Comparison of ENCODE assay signal across 14 cellular contexts in the genomic region with DNA sequence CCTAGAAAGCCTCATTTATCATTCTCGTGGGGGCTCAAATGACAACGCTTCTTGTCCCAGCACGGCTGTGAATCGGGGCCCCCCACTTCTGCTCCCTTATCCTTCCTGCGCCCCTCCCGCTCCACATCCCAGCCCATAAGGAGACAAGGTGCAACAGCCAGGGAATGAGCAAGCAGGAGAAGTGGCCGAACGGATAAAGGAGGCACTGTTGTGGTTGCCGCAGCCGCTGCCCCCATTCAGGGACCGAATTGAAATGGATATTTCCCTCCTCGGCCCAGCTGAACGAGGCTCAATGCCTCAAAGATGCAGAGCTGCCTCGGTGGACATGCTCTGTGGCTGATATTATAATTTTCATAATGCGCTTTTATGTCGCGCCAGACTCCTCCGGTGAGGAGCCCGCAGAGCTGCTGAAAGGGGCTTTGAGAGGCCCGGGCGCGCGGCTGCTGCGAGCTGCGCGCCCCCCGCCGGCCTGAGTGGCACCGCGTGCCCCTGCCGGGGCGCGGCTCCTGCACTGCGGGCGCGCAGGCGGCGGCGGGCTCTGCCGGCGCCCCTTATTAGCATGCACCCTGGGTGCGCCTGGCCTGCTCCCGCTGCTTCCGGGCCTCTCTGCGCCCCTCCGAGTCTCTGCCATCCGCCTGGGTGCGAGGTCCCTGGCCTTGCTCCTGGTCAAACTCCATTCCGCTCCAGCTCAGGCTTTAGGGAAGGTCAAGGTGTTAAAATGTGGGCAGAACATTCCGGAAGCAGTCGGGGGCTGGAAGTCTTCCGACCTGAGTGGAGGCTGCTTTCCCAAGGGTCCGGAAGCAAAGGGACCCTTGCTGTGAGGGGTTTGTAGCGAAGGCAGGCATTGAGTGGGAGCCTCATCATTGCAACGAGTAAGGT.
DNase-seq lines count a peak whose midpoint lies in the region; ATAC-seq and TF ChIP-seq lines count a peak whose summit lies in the region.
"Had no signal": no experiment of that assay in that cellular context is flagged by ENCODE, and none has a peak within 500 bp of the region (broad histone marks: within the 10 kb centered on the region; RNA-seq: fewer than 3 reads in every experiment).

No MANE protein-coding gene starts in this region.

- no peak for TF ChIP-seq CTCF in A673 (conservative IDR thresholded peaks at IDR 0.05; ENCODE audit: low read depth, low read length)
- TF ChIP-seq CTCF in chondrocyte (IDR thresholded peaks at IDR 0.05) = no peak
- TF ChIP-seq CTCF in mesothelial cell of epicardium (IDR thresholded peaks at IDR 0.05; ENCODE audit: unreplicated experiment) = no peak

- H3K27me3 ChIP-seq in A673 (replicated peaks; ENCODE audit: insufficient read depth, low read depth, low read length, poor library complexity) = peaks cover 91% of the 10 kb centered on the region
- H3K27me3 ChIP-seq in CD8-positive, alpha-beta memory T cell (ENCODE audit: insufficient read depth, low read length, poor library complexity, severe bottlenecking) = peaks cover 26% of the 10 kb centered on the region

- peaks cover 0 to 5% (median 0%) of the 10 kb centered on the region in 3 donors for H3K36me3 Mint-ChIP-seq in CD8-positive, alpha-beta memory T cell
- H3K36me3 Mint-ChIP-seq in chondrocyte (ENCODE audit: low read depth) = no peaks in the 10 kb centered on the region
- H3K36me3 Mint-ChIP-seq in mesothelial cell of epicardium = no peaks in the 10 kb centered on the region
- H3K36me3 Mint-ChIP-seq: CD4-positive, CD25-positive, alpha-beta regulatory T cell; T-cell had no signal

- peak overlapping the region in 1 of 8 donors; percentile 39 for H3K27ac Mint-ChIP-seq in CD8-positive, alpha-beta memory T cell
- H3K27ac Mint-ChIP-seq in chondrocyte (ENCODE audit: unreplicated experiment) = no peak overlapping the region
- H3K27ac Mint-ChIP-seq in mesothelial cell of epicardium = no peak overlapping the region
- H3K27ac Mint-ChIP-seq: activated CD4-positive, alpha-beta T cell treated with anti-CD3 and anti-CD28 coated beads, Interleukin-2, amount 10 ng/mL, durations not matched to agents 7 days and 5 days; CD4-positive, CD25-positive, alpha-beta regulatory T cell; T-cell had no signal

- no TSS peak for BruUV-seq in A673 (replicated peaks; lab: Mats Ljungman, UMichigan)

- H3K4me3 ChIP-seq in A673 (ENCODE audit: low read depth, low read length, poor library complexity, severe bottlenecking) = peak overlapping the region; percentile 6
- no peak overlapping the region for H3K4me3 ChIP-seq in CD8-positive, alpha-beta memory T cell (ENCODE audit: low read length)

- CTCF ChIA-PET in A673 (lab: Charles Lee) = no interaction called here
- CTCF ChIA-PET in CD8-positive, alpha-beta memory T cell (lab: Charles Lee) = interaction anchor here (1.3 kb wide), 1 partner anchor 9 kb away, joined by 4 read pairs; no protein-coding TSS in a partner anchor

- no peak for DNase-seq in A673 (ENCODE audit: low spot score)
- DNase-seq in CD8-positive, alpha-beta memory T cell = no peak
- no peak for DNase-seq in chondrocyte (ENCODE audit: low spot score)
- DNase-seq in mesothelial cell of epicardium (ENCODE audit: low spot score in 2 of 2, unreplicated experiment in 2 of 2) = no peak
- DNase-seq in NCI-H187 (lab: John Stamatoyannopoulos, UW) = no peak
- no peak for DNase-seq in T-helper 1 cell
- DNase-seq: activated CD4-positive, alpha-beta T cell treated with anti-CD3 and anti-CD28 coated beads, Interleukin-2, amount 10 ng/mL, durations not matched to agents 7 days and 5 days; activated effector memory CD4-positive, alpha-beta T cell treated with Interleukin-2 at 50 U/mL for 16 hours; CD4-positive, CD25-positive, alpha-beta regulatory T cell; KBM-7; NCI-H2081; T-cell had no signal

- H3K4me1 Mint-ChIP-seq in CD8-positive, alpha-beta memory T cell = peaks cover 10 to 26% (median 26%) of the 10 kb centered on the region in 3 donors
- H3K4me1 Mint-ChIP-seq in chondrocyte (ENCODE audit: low read depth) (peaks cover 13% of the 10 kb centered on the region), mesothelial cell of epicardium (peaks cover 16% of the 10 kb centered on the region)

- H3K4me3 Mint-ChIP-seq in CD8-positive, alpha-beta memory T cell = peak overlapping the region in 6 of 7 donors; percentile 9 to 62 (median 46)
- peak overlapping the region; percentile 30 for H3K4me3 Mint-ChIP-seq in chondrocyte (ENCODE audit: unreplicated experiment)
- H3K4me3 Mint-ChIP-seq in mesothelial cell of epicardium = peak overlapping the region; percentile 36
- H3K4me3 Mint-ChIP-seq: activated CD4-positive, alpha-beta T cell treated with anti-CD3 and anti-CD28 coated beads, Interleukin-2, amount 10 ng/mL, durations not matched to agents 7 days and 5 days had no signal

- POLR2A ChIA-PET in A673 (lab: Charles Lee; ENCODE audit: low non-redundant PET) = no interaction called here
- POLR2A ChIA-PET in CD8-positive, alpha-beta memory T cell (lab: Charles Lee) = no interaction called here

- no peaks in the 10 kb centered on the region for H3K9me3 ChIP-seq in A673 (ENCODE audit: low read depth, low read length, poor library complexity, severe bottlenecking)
- H3K9me3 ChIP-seq in CD8-positive, alpha-beta memory T cell (ENCODE audit: low read length) = no peaks in the 10 kb centered on the region

- H3K4me1 ChIP-seq in A673 (ENCODE audit: insufficient read depth, low read length, poor library complexity, severe bottlenecking) = peaks cover 9% of the 10 kb centered on the region
- H3K4me1 ChIP-seq in CD8-positive, alpha-beta memory T cell (ENCODE audit: insufficient read depth, low read length) = no peaks in the 10 kb centered on the region

- no peak for ATAC-seq in HG03025 (IDR thresholded peaks at IDR 0.05; ENCODE audit: low FRiP score, unreplicated experiment)
- no peak for ATAC-seq in GM18907 (IDR thresholded peaks at IDR 0.05; ENCODE audit: unreplicated experiment)

- no peaks in the 10 kb centered on the region for H3K36me3 ChIP-seq in A673 (ENCODE audit: insufficient read depth, low read length, poor library complexity, severe bottlenecking)
- H3K36me3 ChIP-seq in CD8-positive, alpha-beta memory T cell (ENCODE audit: insufficient read depth, low read length) = no peaks in the 10 kb centered on the region

- no peak overlapping the region for H3K27ac ChIP-seq in A673 (ENCODE audit: low read depth, low read length, poor library complexity, severe bottlenecking)
- H3K27ac ChIP-seq in CD8-positive, alpha-beta memory T cell (ENCODE audit: low read depth, low read length) = no peak overlapping the region

- H3K9me3 Mint-ChIP-seq in CD8-positive, alpha-beta memory T cell = peaks cover 0 to 2% (median 0%) of the 10 kb centered on the region in 5 donors
- H3K9me3 Mint-ChIP-seq in chondrocyte (ENCODE audit: low read depth) (no peaks in the 10 kb centered on the region), mesothelial cell of epicardium (no peaks in the 10 kb centered on the region)
- H3K9me3 Mint-ChIP-seq: T-cell had no signal

- intact Hi-C loops in A673 (cut with micrococcal nuclease; ENCODE audit: unreplicated experiment) = no loop called here

- peaks cover 42 to 69% of the 10 kb centered on the region in 2 donors for H3K27me3 Mint-ChIP-seq in CD8-positive, alpha-beta memory T cell
- H3K27me3 Mint-ChIP-seq in chondrocyte (ENCODE audit: low read depth) (peaks cover 86% of the 10 kb centered on the region), mesothelial cell of epicardium (ENCODE audit: low read depth) (peaks cover 95% of the 10 kb centered on the region)
